ENCODE assay signal across 28 cellular contexts in genomic region chr5:101716941-101717340, GRCh38.
"Had no signal": no experiment of that assay in that cellular context is flagged by ENCODE, and none has a peak within 500 bp of the region (broad histone marks: within the 10 kb centered on the region; RNA-seq: fewer than 3 reads in every experiment).

No MANE protein-coding gene starts in this region.

- H3K36me3 ChIP-seq: neural progenitor cell, ovary, right lobe of liver, sigmoid colon, spleen, suprapubic skin, tibial nerve, upper lobe of left lung, vagina had no signal

- H3K27me3 ChIP-seq: neural progenitor cell, ovary, right lobe of liver, sigmoid colon, spleen, suprapubic skin, testis, tibial nerve, upper lobe of left lung, vagina had no signal

- DNase-seq: naive thymus-derived CD4-positive, alpha-beta T cell; natural killer cell; occipital lobe; ovary; posterior cingulate gyrus; psoas muscle; right cardiac atrium; right lobe of liver; sigmoid colon; spleen; stimulated activated CD4-positive, alpha-beta T cell treated with anti-CD3 and anti-CD28 coated beads, Interleukin-12 subunit alpha, Interleukin-12 subunit beta, amount 100 ng/mL, for 4 hours; stimulated activated CD4-positive, alpha-beta T cell treated with anti-CD3 and anti-CD28 coated beads, Interleukin-1b, Interleukin-23, amount 100 ng/mL, for 48 hours; stimulated activated CD4-positive, alpha-beta T cell treated with anti-CD3 and anti-CD28 coated beads, Interleukin-4, amount 100 ng/mL, for 1 hour; stimulated activated CD4-positive, alpha-beta T cell treated with anti-CD3 and anti-CD28 coated beads, Interleukin-4, amount 100 ng/mL, for 4 hours; stimulated activated CD8-positive, alpha-beta memory T cell treated with anti-CD3 and anti-CD28 coated beads, Interleukin-4, amount 100 ng/mL, for 48 hours; stimulated activated naive CD4-positive, alpha-beta T cell; stimulated activated naive CD8-positive, alpha-beta T cell treated with anti-CD3 and anti-CD28 coated beads, Interleukin-15, amount 100 ng/mL, for 72 hours; stimulated activated naive CD8-positive, alpha-beta T cell treated with anti-CD3 and anti-CD28 coated beads, Interleukin-15, Interleukin-2, amounts not matched to agents 100 U/mL and 50 U/mL, for 24 hours; substantia nigra; testis; trophoblast cell; upper lobe of left lung had no signal

- H3K27ac ChIP-seq: neural progenitor cell, ovary, parathyroid adenoma, psoas muscle, right lobe of liver, sigmoid colon, spleen, suprapubic skin, testis, tibial nerve, upper lobe of left lung, vagina had no signal

- H3K4me1 ChIP-seq: parathyroid adenoma, psoas muscle, right lobe of liver, sigmoid colon, spleen, suprapubic skin, testis, tibial nerve, upper lobe of left lung, vagina had no signal

- H3K9me3 ChIP-seq: ovary, psoas muscle, right lobe of liver, sigmoid colon, suprapubic skin, testis, tibial nerve, upper lobe of left lung, vagina had no signal

- H3K4me3 ChIP-seq: neural progenitor cell, ovary, psoas muscle, right lobe of liver, sigmoid colon, smooth muscle cell, spleen, suprapubic skin, testis, tibial nerve, upper lobe of left lung, vagina had no signal
